ENCODE assay signal across 1 cellular context in the genomic region with DNA sequence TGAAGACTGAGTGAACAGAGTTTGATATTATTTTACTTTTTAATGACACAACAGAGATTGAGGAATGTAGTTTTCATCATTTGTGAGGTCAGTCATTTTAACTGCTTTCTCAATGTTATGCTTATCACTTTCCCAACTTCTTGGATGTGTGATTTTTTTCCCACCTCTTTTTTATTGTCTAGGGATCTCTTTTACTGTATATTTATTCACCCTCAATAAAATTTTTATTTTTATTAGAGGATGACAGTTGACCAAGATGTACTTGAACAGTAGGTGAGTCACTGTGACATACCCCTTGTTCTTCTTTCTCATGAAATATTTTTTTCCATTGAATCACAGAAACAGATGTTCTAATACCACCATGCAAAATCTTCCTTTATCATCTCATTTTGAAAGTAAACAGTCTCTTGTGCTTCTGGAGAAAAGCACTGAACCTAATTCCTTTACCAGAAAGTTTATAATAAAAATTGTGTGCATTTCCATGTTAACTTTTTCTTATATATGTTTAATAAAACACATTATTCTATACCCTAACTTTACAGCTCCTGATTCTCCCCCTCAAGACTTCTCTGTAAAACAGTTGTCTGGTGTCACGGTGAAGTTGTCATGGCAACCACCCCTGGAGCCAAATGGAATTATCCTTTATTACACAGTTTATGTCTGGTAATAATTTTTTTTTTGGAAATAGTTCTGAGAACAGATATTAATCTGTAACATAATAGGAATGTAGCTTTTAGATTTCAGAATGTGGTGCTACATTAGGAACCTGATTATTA.
TF ChIP-seq lines count a peak whose summit lies in the region.

No MANE protein-coding gene starts in this region.

TF ChIP-seq in HepG2, 621 proteins besides CTCF, POLR2A, EP300 and RAD21 (continued from another document):
- TF ChIP-seq, protein P1, sequence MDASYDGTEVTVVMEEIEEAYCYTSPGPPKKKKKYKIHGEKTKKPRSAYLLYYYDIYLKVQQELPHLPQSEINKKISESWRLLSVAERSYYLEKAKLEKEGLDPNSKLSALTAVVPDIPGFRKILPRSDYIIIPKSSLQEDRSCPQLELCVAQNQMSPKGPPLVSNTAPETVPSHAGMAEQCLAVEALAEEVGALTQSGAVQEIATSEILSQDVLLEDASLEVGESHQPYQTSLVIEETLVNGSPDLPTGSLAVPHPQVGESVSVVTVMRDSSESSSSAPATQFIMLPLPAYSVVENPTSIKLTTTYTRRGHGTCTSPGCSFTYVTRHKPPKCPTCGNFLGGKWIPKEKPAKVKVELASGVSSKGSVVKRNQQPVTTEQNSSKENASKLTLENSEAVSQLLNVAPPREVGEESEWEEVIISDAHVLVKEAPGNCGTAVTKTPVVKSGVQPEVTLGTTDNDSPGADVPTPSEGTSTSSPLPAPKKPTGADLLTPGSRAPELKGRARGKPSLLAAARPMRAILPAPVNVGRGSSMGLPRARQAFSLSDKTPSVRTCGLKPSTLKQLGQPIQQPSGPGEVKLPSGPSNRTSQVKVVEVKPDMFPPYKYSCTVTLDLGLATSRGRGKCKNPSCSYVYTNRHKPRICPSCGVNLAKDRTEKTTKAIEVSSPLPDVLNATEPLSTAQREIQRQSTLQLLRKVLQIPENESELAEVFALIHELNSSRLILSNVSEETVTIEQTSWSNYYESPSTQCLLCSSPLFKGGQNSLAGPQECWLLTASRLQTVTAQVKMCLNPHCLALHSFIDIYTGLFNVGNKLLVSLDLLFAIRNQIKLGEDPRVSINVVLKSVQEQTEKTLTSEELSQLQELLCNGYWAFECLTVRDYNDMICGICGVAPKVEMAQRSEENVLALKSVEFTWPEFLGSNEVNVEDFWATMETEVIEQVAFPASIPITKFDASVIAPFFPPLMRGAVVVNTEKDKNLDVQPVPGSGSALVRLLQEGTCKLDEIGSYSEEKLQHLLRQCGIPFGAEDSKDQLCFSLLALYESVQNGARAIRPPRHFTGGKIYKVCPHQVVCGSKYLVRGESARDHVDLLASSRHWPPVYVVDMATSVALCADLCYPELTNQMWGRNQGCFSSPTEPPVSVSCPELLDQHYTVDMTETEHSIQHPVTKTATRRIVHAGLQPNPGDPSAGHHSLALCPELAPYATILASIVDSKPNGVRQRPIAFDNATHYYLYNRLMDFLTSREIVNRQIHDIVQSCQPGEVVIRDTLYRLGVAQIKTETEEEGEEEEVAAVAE (CRISPR knock-in tag; IDR thresholded peaks at IDR 0.05; ENCODE audit: borderline replicate concordance), result no peak
- TF ChIP-seq ZNF337 (CRISPR knock-in tag; IDR thresholded peaks at IDR 0.05; ENCODE audit: borderline replicate concordance, low read depth) (no peak), HOXA5 (CRISPR knock-in tag; IDR thresholded peaks at IDR 0.05) (no peak), ZBTB7A (CRISPR knock-in tag; IDR thresholded peaks at IDR 0.05) (no peak)
